In genomic region chr17:445839-446238, GRCh38 we compare ENCODE assay signal across 8 cellular contexts. TPM values are rescaled to one million over a fixed set of nuclear protein-coding genes. Genes with fewer than 3 reads are reported as not detected.
DNase-seq lines count a peak whose midpoint lies in the region; ATAC-seq and TF ChIP-seq lines count a peak whose summit lies in the region.
"Not testable (repeated sequence)": the region's sequence is repeated elsewhere in the genome, so short reads cannot be mapped to it uniquely, and the experiment has no call there.

Gene RFLNB, minus strand, starts transcription at chr17:445939.

- not testable (repeated sequence) for H3K4me3 ChIP-seq in BJ (ENCODE audit: low read depth, low read length); IMR-90 (ENCODE audit: insufficient read depth, low read depth, low read length); fibroblast of the aortic adventitia (ENCODE audit: low read depth, low read length); left lung; neural progenitor cell; spleen

- H3K36me3 Mint-ChIP-seq in activated CD4-positive, alpha-beta T cell treated with anti-CD3 and anti-CD28 coated beads for 36 hours (ENCODE audit: low read depth): peaks cover 21% of the 10 kb centered on the region
- not testable (repeated sequence) for H3K36me3 Mint-ChIP-seq in activated naive CD4-positive, alpha-beta T cell treated with anti-CD3 and anti-CD28 coated beads, Interleukin-2, amount 50 U/mL, for 72 hours; neural progenitor cell

- not testable (repeated sequence) for H3K18ac ChIP-seq in IMR-90 (ENCODE audit: low read depth, low read length)

- H3K14ac ChIP-seq in IMR-90 (replicated peaks; ENCODE audit: low read depth, low read length): not testable (repeated sequence)

- not testable (repeated sequence) for H2BK120ac ChIP-seq in IMR-90 (ENCODE audit: low read depth, low read length)

- H3K27me3 ChIP-seq in BJ (ENCODE audit: control insufficient read depth, insufficient read depth, low read length); IMR-90 (ENCODE audit: control insufficient read depth, insufficient read depth, low read length); left lung; neural progenitor cell; spleen (replicated peaks in 1 of 7): not testable (repeated sequence)

- not testable (repeated sequence) for H3K27ac ChIP-seq in IMR-90 (ENCODE audit: insufficient read depth, low read length); left lung; neural progenitor cell
- H3K27ac ChIP-seq in spleen: peak within 1 kb of the TSS in 2 of 8 donors; percentile 2 to 66

- H4K91ac ChIP-seq in IMR-90 (ENCODE audit: insufficient read depth, low read depth, low read length): not testable (repeated sequence)

- H3K4me1 ChIP-seq in IMR-90 (ENCODE audit: control insufficient read depth, insufficient read depth, low read length): not testable (repeated sequence)
- peaks cover 0 to 13% of the 10 kb centered on the region in 2 donors for H3K4me1 ChIP-seq in left lung
- H3K4me1 ChIP-seq in neural progenitor cell: peaks cover 13% of the 10 kb centered on the region
- H3K4me1 ChIP-seq in spleen: peaks cover 0 to 28% (median 3%) of the 10 kb centered on the region in 6 donors

- not testable (repeated sequence) for H3K27me3 Mint-ChIP-seq in activated CD4-positive, alpha-beta T cell treated with anti-CD3 and anti-CD28 coated beads for 36 hours; neural progenitor cell (ENCODE audit: insufficient read depth, low read depth)

- in situ Hi-C loops in IMR-90 (cut with MboI; ENCODE audit: low sequenced_read_pairs): not testable (repeated sequence)

- not testable (repeated sequence) for H3K23ac ChIP-seq in IMR-90 (ENCODE audit: low read depth, low read length)

- intact Hi-C loops in IMR-90 (cut with micrococcal nuclease); activated CD4-positive, alpha-beta T cell treated with anti-CD3 and anti-CD28 coated beads for 36 hours (cut with DNase I, micrococcal nuclease); left lung (cut with DNase I); spleen (cut with DNase I; ENCODE audit: low total_unique reads): not testable (repeated sequence)

- not testable (repeated sequence) for H4K5ac ChIP-seq in IMR-90 (ENCODE audit: low read depth, low read length)

- H3K56ac ChIP-seq in IMR-90 (ENCODE audit: extremely low read depth, insufficient read depth, low read length): not testable (repeated sequence)

- not testable (repeated sequence) for H3K79me2 ChIP-seq in neural progenitor cell (ENCODE audit: low read depth)

- not testable (repeated sequence) for TF ChIP-seq POLR2A in IMR-90 (IDR thresholded peaks at IDR 0.05; ENCODE audit: low read depth, low read length); spleen (IDR thresholded peaks at IDR 0.05)

- dilution Hi-C loops in IMR-90 (cut with HindIII; ENCODE audit: low sequenced_read_pairs, unreplicated experiment): not testable (repeated sequence)

- no CpG with 5 or more reads among the region's 12 CpGs for WGBS in IMR-90 (ENCODE audit: extremely low coverage in 2 of 2, insufficient read length in 1 of 2), 2 experiments
- 86 to 97% (median 89%) methylated on average over 12 of the region's 12 CpGs for WGBS in spleen, 5 donors

- not testable (repeated sequence) for H4K8ac ChIP-seq in IMR-90 (ENCODE audit: low read depth in 2 of 2, low read length in 2 of 2)

- TF ChIP-seq CTCF in BJ (IDR thresholded peaks at IDR 0.05; ENCODE audit: insufficient read depth, low read depth, low read length); IMR-90 (conservative IDR thresholded peaks at IDR 0.05; ENCODE audit: low read depth, low read length); fibroblast of the aortic adventitia (IDR thresholded peaks at IDR 0.05; ENCODE audit: insufficient read depth, low read length); left lung (IDR thresholded peaks at IDR 0.05); neural progenitor cell (IDR thresholded peaks at IDR 0.05); spleen (IDR thresholded peaks at IDR 0.05 in 8 of 11, conservative IDR thresholded peaks at IDR 0.05 in 3 of 11): not testable (repeated sequence)

- CTCF ChIA-PET in BJ (lab: Yijun Ruan, JAX): interaction anchor here (0.6 kb wide), 2 partner anchors 47 to 120 kb away, joined by 3 read pairs; no protein-coding TSS in a partner anchor
- CTCF ChIA-PET in IMR-90 (lab: Yijun Ruan, JAX): not testable (repeated sequence)
- CTCF ChIA-PET in activated CD4-positive, alpha-beta T cell treated with anti-CD3 and anti-CD28 coated beads for 36 hours (lab: Charles Lee): interaction anchor here (1.0 to 1.5 kb wide), 4 partner anchors 13 to 33 kb away, joined by 3 to 6 read pairs (median 4); no protein-coding TSS in a partner anchor

- BruUV-seq in IMR-90 (replicated peaks; lab: Mats Ljungman, UMichigan): not testable (repeated sequence)

- peaks cover 20% of the 10 kb centered on the region for H3K4me1 Mint-ChIP-seq in activated CD4-positive, alpha-beta T cell treated with anti-CD3 and anti-CD28 coated beads for 36 hours
- H3K4me1 Mint-ChIP-seq in neural progenitor cell: not testable (repeated sequence)

- H3K27ac Mint-ChIP-seq in activated CD4-positive, alpha-beta T cell treated with anti-CD3 and anti-CD28 coated beads for 36 hours: peak within 1 kb of the TSS; percentile 8
- peak within 1 kb of the TSS in 1 of 2 donors; percentile 50 for H3K27ac Mint-ChIP-seq in activated naive CD4-positive, alpha-beta T cell treated with anti-CD3 and anti-CD28 coated beads, Interleukin-2, amount 50 U/mL, for 72 hours
- not testable (repeated sequence) for H3K27ac Mint-ChIP-seq in neural progenitor cell

- not testable (repeated sequence) for H3F3A ChIP-seq in neural progenitor cell (ENCODE audit: low read depth)

- not testable (repeated sequence) for H3K4me2 ChIP-seq in IMR-90 (ENCODE audit: low read depth, low read length)
- H3K4me2 ChIP-seq in neural progenitor cell: peak within 1 kb of the TSS; percentile 36

- H2AK5ac ChIP-seq in IMR-90 (ENCODE audit: low read depth, low read length): not testable (repeated sequence)

- not testable (repeated sequence) for H3K4ac ChIP-seq in IMR-90 (ENCODE audit: low read depth, low read length)

- not testable (repeated sequence) for H3K4me3 Mint-ChIP-seq in activated CD4-positive, alpha-beta T cell treated with anti-CD3 and anti-CD28 coated beads for 36 hours; neural progenitor cell

- not testable (repeated sequence) for H3K9me1 ChIP-seq in IMR-90 (ENCODE audit: insufficient read depth, low read length)

- H3K36me3 ChIP-seq in BJ (ENCODE audit: control insufficient read depth, insufficient read depth, low read length): peaks cover 27% of the 10 kb centered on the region
- peaks cover 13% of the 10 kb centered on the region for H3K36me3 ChIP-seq in IMR-90 (ENCODE audit: control insufficient read depth, insufficient read depth, low read length)
- H3K36me3 ChIP-seq in left lung: peaks cover 0 to 33% of the 10 kb centered on the region in 2 donors
- H3K36me3 ChIP-seq in neural progenitor cell: not testable (repeated sequence)
- peaks cover 0 to 46% (median 28%) of the 10 kb centered on the region in 6 donors for H3K36me3 ChIP-seq in spleen

- ATAC-seq in IMR-90 (ENCODE audit: low read depth); activated CD4-positive, alpha-beta T cell treated with anti-CD3 and anti-CD28 coated beads for 36 hours; activated naive CD4-positive, alpha-beta T cell treated with anti-CD3 and anti-CD28 coated beads, Interleukin-2, amount 50 U/mL, for 72 hours; left lung: not testable (repeated sequence)

- not testable (repeated sequence) for TF ChIP-seq RAD21 in IMR-90 (IDR thresholded peaks at IDR 0.05; ENCODE audit: low read length)

- H3K9me3 ChIP-seq in IMR-90 (ENCODE audit: control insufficient read depth, insufficient read depth, low read length); left lung; neural progenitor cell (ENCODE audit: low read depth); spleen: not testable (repeated sequence)

- POLR2A ChIA-PET in BJ (lab: Charles Lee); IMR-90 (lab: Charles Lee; ENCODE audit: unreplicated experiment); activated CD4-positive, alpha-beta T cell treated with anti-CD3 and anti-CD28 coated beads for 36 hours (lab: Charles Lee): not testable (repeated sequence)

- not testable (repeated sequence) for H2BK20ac ChIP-seq in IMR-90 (ENCODE audit: low read depth, low read length)

- not testable (repeated sequence) for H3K9me3 Mint-ChIP-seq in activated CD4-positive, alpha-beta T cell treated with anti-CD3 and anti-CD28 coated beads for 36 hours (ENCODE audit: low read depth); activated naive CD4-positive, alpha-beta T cell treated with anti-CD3 and anti-CD28 coated beads, Interleukin-2, amount 50 U/mL, for 72 hours; neural progenitor cell

- not testable (repeated sequence) for DNase-seq in BJ (ENCODE audit: low read depth); IMR-90; activated CD4-positive, alpha-beta T cell treated with anti-CD3 and anti-CD28 coated beads for 36 hours; activated naive CD4-positive, alpha-beta T cell treated with anti-CD3 and anti-CD28 coated beads, Interleukin-2, amount 50 U/mL, for 72 hours (ENCODE audit: low spot score in 2 of 2); fibroblast of the aortic adventitia (ENCODE audit: low read depth); left lung; neural progenitor cell (ENCODE audit: low spot score); spleen

- H2BK5ac ChIP-seq in IMR-90 (ENCODE audit: low read depth, low read length, poor library complexity, severe bottlenecking): not testable (repeated sequence)

- H4K20me1 ChIP-seq in IMR-90 (ENCODE audit: insufficient read depth, low read length); neural progenitor cell (ENCODE audit: low read depth): not testable (repeated sequence)

- H3K79me1 ChIP-seq in IMR-90 (ENCODE audit: low read depth in 1 of 2, low read length in 2 of 2): peaks cover 16 to 33% of the 10 kb centered on the region in 2 experiments

- H3K9ac ChIP-seq in IMR-90 (ENCODE audit: low read depth, low read length); neural progenitor cell: not testable (repeated sequence)

- H2AK9ac ChIP-seq in IMR-90 (replicated peaks; ENCODE audit: low read depth, low read length, poor library complexity): not testable (repeated sequence)

- H2AFZ ChIP-seq in IMR-90 (replicated peaks; ENCODE audit: low read length, poor library complexity); neural progenitor cell (replicated peaks): not testable (repeated sequence)

- not testable (repeated sequence) for H2BK15ac ChIP-seq in IMR-90 (ENCODE audit: low read depth, low read length)

RNA-seq across cellular contexts. Expression of gene RFLNB, which starts in this region (rescaled TPM):
- 23.5 and 24.9 TPM in 2 replicates for polyA plus RNA-seq in BJ (2011; rRNA removed)
- 26.2 and 38.6 TPM in 2 replicates for polyA minus RNA-seq in BJ (2011; rRNA and poly(A)+ RNA removed)
- 35.7 and 48.6 TPM in 2 replicates for total RNA-seq in IMR-90 (2012; rRNA removed)
- polyA plus RNA-seq in IMR-90 (2012; rRNA removed): 21.3 and 24.1 TPM in 2 replicates
- 11.5 and 17.4 TPM in 2 replicates for polyA plus RNA-seq in IMR-90 (2012; cell fraction: cytosol; rRNA removed)
- 8.3 and 9.7 TPM in 2 replicates for polyA plus RNA-seq in IMR-90 (2012; cell fraction: nucleus; rRNA removed; ENCODE audit: low replicate concordance)
- total RNA-seq in activated CD4-positive, alpha-beta T cell treated with anti-CD3 and anti-CD28 coated beads for 36 hours: 10 to 100 TPM; 31.0 to 31.8 TPM
- 10 to 100 TPM; 42.3 to 71.5 TPM for total RNA-seq in activated naive CD4-positive, alpha-beta T cell treated with anti-CD3 and anti-CD28 coated beads, Interleukin-2, amount 50 U/mL, for 72 hours
- 12.7 and 28.0 TPM in 2 replicates for total RNA-seq in fibroblast of the aortic adventitia (ENCODE audit: low replicate concordance)
- 10 to 100 TPM; 11.5 to 21.0 TPM for total RNA-seq in left lung
- 6.5 and 9.5 TPM in 2 replicates for total RNA-seq in neural progenitor cell (ENCODE audit: low replicate concordance)
- 10 to 100 TPM; 19.5 to 47.1 (median 29.6) TPM for total RNA-seq in spleen
- polyA plus RNA-seq in spleen: 10 to 100 TPM in 1 of 3 donors, 1 to 10 TPM in 2; 3.0 to 11.8 (median 4.1) TPM
